In genomic region chr5:177554474-177555111, GRCh38 we compare ENCODE assay signal across 8 cellular contexts. TPM values are rescaled to one million over a fixed set of nuclear protein-coding genes. Genes with fewer than 3 reads are reported as not detected.
DNase-seq lines count a peak whose midpoint lies in the region; ATAC-seq and TF ChIP-seq lines count a peak whose summit lies in the region.

TSS of gene FAM193B (minus strand) at chr5:177554563. CDS start at chr5:177554458, 105 bp downstream.

- peak; percentile 85 for DNase-seq in AG10803 (ENCODE audit: low read depth)
- peak; percentile 93 for DNase-seq in NCI-H460 (ENCODE audit: extremely low read depth, low read depth)
- peak; percentile 95 for DNase-seq in activated CD4-positive, alpha-beta T cell treated with anti-CD3 and anti-CD28 coated beads for 24 hours (ENCODE audit: low read depth in 2 of 2)
- peak; percentile 96 for DNase-seq in cerebellum (ENCODE audit: low spot score)
- peak; percentile 70 for DNase-seq in kidney glomerular epithelial cell (lab: John Stamatoyannopoulos, UW)
- DNase-seq in stimulated activated CD4-positive, alpha-beta T cell treated with anti-CD3 and anti-CD28 coated beads, Interleukin-15, amount 100 ng/mL, for 48 hours (ENCODE audit: low read depth in 2 of 2): peak; percentile 93

- peak; percentile 38 for TF ChIP-seq CTCF in AG10803 (conservative IDR thresholded peaks at IDR 0.05; ENCODE audit: low read length)

- peak within 1 kb of the TSS; percentile 80 for H3K4me3 ChIP-seq in AG10803 (ENCODE audit: low read length)

- ATAC-seq in GM19025 (IDR thresholded peaks at IDR 0.05; ENCODE audit: low read depth, unreplicated experiment) (peak; percentile 90), HG03280 (IDR thresholded peaks at IDR 0.05; ENCODE audit: unreplicated experiment) (peak; percentile 85)

RNA-seq across cellular contexts. Expression of gene FAM193B, which starts in this region (rescaled TPM):
- total RNA-seq in NCI-H460 (2014; rRNA removed; shearing (Covaris generic)): 15.5 and 20.8 TPM in 2 replicates
- polyA plus RNA-seq in NCI-H460 (2014; cell fraction: nucleus; rRNA removed): 184 and 314 TPM in 2 replicates
- total RNA-seq in cerebellum: 35.9 TPM

Comparison
In these comparisons a context has a peak if more than half of its experiments do, and no peak if none do; other contexts are left out.
1. Peak in every context shown above with its lines: DNase-seq, ATAC-seq and H3K4me3 ChIP-seq.